In genomic region chr3:140736863-140737460, GRCh38 we compare ENCODE assay signal across 9 cellular contexts. TPM values are rescaled to one million over a fixed set of nuclear protein-coding genes. Genes with fewer than 3 reads are reported as not detected.
DNase-seq lines count a peak whose midpoint lies in the region; ATAC-seq and TF ChIP-seq lines count a peak whose summit lies in the region.
"Had no signal": no experiment of that assay in that cellular context is flagged by ENCODE, and none has a peak within 500 bp of the region (broad histone marks: within the 10 kb centered on the region; RNA-seq: fewer than 3 reads in every experiment).

No MANE protein-coding gene starts in this region.

- no peaks in the 10 kb centered on the region for H3K4me1 ChIP-seq in GM23248 (ENCODE audit: insufficient read depth)
- no peaks in the 10 kb centered on the region for H3K4me1 ChIP-seq in mammary epithelial cell (ENCODE audit: insufficient read depth, low read length)
- peaks cover 0 to 1% of the 10 kb centered on the region in 2 donors for H3K4me1 ChIP-seq in aorta (ENCODE audit: control insufficient read depth in 1 of 2, insufficient read depth in 2 of 2, low read length in 2 of 2)

- DNase-seq in COLO668 (lab: John Stamatoyannopoulos, UW; ENCODE audit: unreplicated experiment), result peak; percentile 40
- DNase-seq in GM23248, result peak; percentile 66
- peak; percentile 33 for DNase-seq in NCI-H2227 treated with DMSO at 0.1 percent for 48 hours (lab: John Stamatoyannopoulos, UW)
- peak; percentile 36 for DNase-seq in mammary epithelial cell
- DNase-seq in kidney tubule cell (ENCODE audit: low spot score), result peak; percentile 62
- peak; percentile 51 to 79 for DNase-seq in aorta
- DNase-seq in activated CD8-positive, alpha-beta memory T cell treated with anti-CD3 and anti-CD28 coated beads for 24 hours, result no peak

- intact Hi-C loops in mammary epithelial cell (cut with micrococcal nuclease), result loop anchor here (1.0 to 5.0 kb wide), 5 partner anchors 126 to 800 kb away; partner anchors contain the start of gene CLSTN2
- intact Hi-C loops in aorta (cut with DNase I), result no loop called here

- dilution Hi-C loops in mammary epithelial cell (cut with HindIII; ENCODE audit: low sequenced_read_pairs), result no loop called here

- H3K27me3 ChIP-seq in GM23248 (replicated peaks; ENCODE audit: insufficient read depth), result peaks cover 4% of the 10 kb centered on the region; the same call in 1 of the 2 replicates
- H3K27me3 ChIP-seq in mammary epithelial cell (ENCODE audit: insufficient read depth, low read length), result peaks cover 13% of the 10 kb centered on the region
- H3K27me3 ChIP-seq in aorta (ENCODE audit: control insufficient read depth in 1 of 2, insufficient read depth in 2 of 2, low read length in 1 of 2), result no peaks in the 10 kb centered on the region

- CTCF ChIA-PET in mammary epithelial cell (lab: Charles Lee; ENCODE audit: low non-redundant PET), result no interaction called here

- no peaks in the 10 kb centered on the region for H3K36me3 ChIP-seq in GM23248 (ENCODE audit: low read depth)
- no peaks in the 10 kb centered on the region for H3K36me3 ChIP-seq in mammary epithelial cell (ENCODE audit: insufficient read depth, low read length)
- H3K36me3 ChIP-seq in aorta (ENCODE audit: control insufficient read depth in 1 of 2, insufficient read depth in 2 of 2, low read length in 1 of 2), result no peaks in the 10 kb centered on the region

- H2AFZ ChIP-seq in GM23248 (no peak overlapping the region), mammary epithelial cell (ENCODE audit: low read depth, low read length) (no peak overlapping the region)

- no peaks in the 10 kb centered on the region for H4K20me1 ChIP-seq in GM23248 (ENCODE audit: insufficient read depth)
- no peaks in the 10 kb centered on the region for H4K20me1 ChIP-seq in mammary epithelial cell (ENCODE audit: insufficient read depth, low read length)

- peak; percentile 47 to 64 for TF ChIP-seq CTCF in mammary epithelial cell (conservative IDR thresholded peaks at IDR 0.05 in 1 of 2, IDR thresholded peaks at IDR 0.05 in 1 of 2; ENCODE audit: extremely low read depth in 1 of 2, insufficient read depth in 1 of 2, low read depth in 1 of 2, low read length in 2 of 2)

- H3K79me2 ChIP-seq in GM23248 (ENCODE audit: insufficient read depth) (no peaks in the 10 kb centered on the region), mammary epithelial cell (ENCODE audit: insufficient read depth, low read length) (no peaks in the 10 kb centered on the region)

- H3K4me2 ChIP-seq in GM23248 (ENCODE audit: unreplicated experiment) (no peak overlapping the region), mammary epithelial cell (ENCODE audit: insufficient read depth, low read depth, low read length) (no peak overlapping the region)

- H3K4me3 ChIP-seq in GM23248 (no peak overlapping the region), mammary epithelial cell (replicated peaks in 1 of 3; ENCODE audit: insufficient read depth in 1 of 3, low read depth in 2 of 3, low read length in 3 of 3) (no peak overlapping the region), aorta (ENCODE audit: low read length in 2 of 2) (no peak overlapping the region)

- H3K9me3 ChIP-seq in GM23248 (ENCODE audit: low read depth), result no peaks in the 10 kb centered on the region
- no peaks in the 10 kb centered on the region for H3K9me3 ChIP-seq in mammary epithelial cell (replicated peaks; ENCODE audit: insufficient read depth, low read length)
- H3K9me3 ChIP-seq in aorta (ENCODE audit: control insufficient read depth, low read length), result peaks cover 3% of the 10 kb centered on the region

- WGBS in GM23248 (ENCODE audit: low coverage in 1 of 2, low lambda C conversion rate in 2 of 2, missing lambda C conversion rate in 2 of 2), 2 experiments, result 24 to 33% methylated on average over 5 of the region's 5 CpGs
- 37% methylated on average over 5 of the region's 5 CpGs for WGBS in mammary epithelial cell (ENCODE audit: low coverage, missing lambda C conversion rate)
- 41 to 46% methylated on average over 5 of the region's 5 CpGs for WGBS in aorta, 2 donors

- no TSS peak for BruUV-seq in mammary epithelial cell (replicated peaks; lab: Mats Ljungman, UMichigan)

- in situ Hi-C loops in GM23248 (cut with MboI) (no loop called here), mammary epithelial cell (cut with MboI; ENCODE audit: low sequenced_read_pairs in 2 of 2) (no loop called here)

- H3K27ac ChIP-seq in GM23248 (no peak overlapping the region), mammary epithelial cell (ENCODE audit: insufficient read depth, low read depth, low read length) (no peak overlapping the region), aorta (ENCODE audit: low read depth in 1 of 2, low read length in 2 of 2) (no peak overlapping the region)

- no peaks in the 10 kb centered on the region for H3F3A ChIP-seq in GM23248 (ENCODE audit: insufficient read depth)

- H3K9ac ChIP-seq in GM23248 (no peak overlapping the region), mammary epithelial cell (ENCODE audit: insufficient read depth, low read length) (no peak overlapping the region)

- no peaks in the 10 kb centered on the region for H3K9me2 ChIP-seq in GM23248 (ENCODE audit: insufficient read depth)

- ATAC-seq in aorta (ENCODE audit: low FRiP score) (peak; percentile 61), GM18909 (IDR thresholded peaks at IDR 0.05; ENCODE audit: poor library complexity, unreplicated experiment) (no peak)

RNA-seq across cellular contexts. Expression of gene TRIM42, which starts 59.1 kb away (rescaled TPM):
- not detected in 2 replicates for total RNA-seq in GM23248 (2014; rRNA removed; shearing (Covaris generic))
- not detected in 2 replicates for polyA plus RNA-seq in GM23248 (2016; fragmentation: Nextera tagmentation; extraction: Ambion mirVana)
- total RNA-seq in mammary epithelial cell, result not detected
- not detected for polyA plus RNA-seq in mammary epithelial cell
- not detected for polyA minus RNA-seq in mammary epithelial cell
- total RNA-seq in aorta, result not detected
- polyA plus RNA-seq in aorta, result not detected
- total RNA-seq: subcutaneous adipose tissue had no signal
